Comparison of ENCODE assay signal across 2 cellular contexts in the genomic region with DNA sequence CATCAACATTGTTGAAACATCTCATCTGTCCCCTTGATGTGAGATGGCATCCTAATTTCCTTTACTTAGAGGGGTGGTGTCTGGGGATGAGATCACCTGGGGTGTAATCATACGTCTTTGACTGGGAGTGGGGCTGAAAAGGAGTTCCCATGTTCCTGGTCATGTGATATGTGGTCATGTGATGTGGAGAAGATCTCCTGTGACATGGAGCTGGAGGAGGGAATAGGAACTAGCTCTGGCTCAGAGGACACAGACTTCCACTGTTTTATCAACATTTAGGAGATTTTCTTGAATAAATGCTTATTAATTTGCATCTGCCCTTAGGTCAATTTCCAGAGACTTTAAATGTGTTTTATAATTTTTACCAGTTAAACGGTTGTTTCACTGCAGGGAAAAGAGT.
TF ChIP-seq lines count a peak whose summit lies in the region.
"Not testable (repeated sequence)": the region's sequence is repeated elsewhere in the genome, so short reads cannot be mapped to it uniquely, and the experiment has no call there.

No MANE protein-coding gene starts in this region.

TF ChIP-seq in A549, 52 proteins besides CTCF, POLR2A, EP300 and RAD21:
- TF ChIP-seq, protein P1, sequence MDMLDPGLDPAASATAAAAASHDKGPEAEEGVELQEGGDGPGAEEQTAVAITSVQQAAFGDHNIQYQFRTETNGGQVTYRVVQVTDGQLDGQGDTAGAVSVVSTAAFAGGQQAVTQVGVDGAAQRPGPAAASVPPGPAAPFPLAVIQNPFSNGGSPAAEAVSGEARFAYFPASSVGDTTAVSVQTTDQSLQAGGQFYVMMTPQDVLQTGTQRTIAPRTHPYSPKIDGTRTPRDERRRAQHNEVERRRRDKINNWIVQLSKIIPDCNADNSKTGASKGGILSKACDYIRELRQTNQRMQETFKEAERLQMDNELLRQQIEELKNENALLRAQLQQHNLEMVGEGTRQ (IDR thresholded peaks at IDR 0.05), result peak; percentile 59

TF ChIP-seq in HepG2, 621 proteins besides CTCF, POLR2A, EP300 and RAD21:
- TF ChIP-seq, protein P1 (IDR thresholded peaks at IDR 0.05; ENCODE audit: low read depth, low read length), result peak; percentile 47; the same call in 1 of the 2 replicates
- TF ChIP-seq, protein P1 (CRISPR knock-in tag; IDR thresholded peaks at IDR 0.05; ENCODE audit: borderline replicate concordance), result not testable (repeated sequence)
- peak; percentile 56; the same call in 1 of the 2 replicates for TF ChIP-seq RAD51 (IDR thresholded peaks at IDR 0.05; ENCODE audit: borderline replicate concordance)
